In genomic region chr1:171155484-171155883, GRCh38 we compare ENCODE assay signal across 22 cellular contexts. TPM values are rescaled to one million over a fixed set of nuclear protein-coding genes. Genes with fewer than 3 reads are reported as not detected.
DNase-seq lines count a peak whose midpoint lies in the region; ATAC-seq, FAIRE-seq and TF ChIP-seq lines count a peak whose summit lies in the region.
"Had no signal": no experiment of that assay in that cellular context is flagged by ENCODE, and none has a peak within 500 bp of the region (broad histone marks: within the 10 kb centered on the region; RNA-seq: fewer than 3 reads in every experiment).

No MANE protein-coding gene starts in this region.

- no peak overlapping the region for H3K4me3 ChIP-seq in left lung
- H3K4me3 ChIP-seq in upper lobe of right lung: no peak overlapping the region
- H3K4me3 ChIP-seq: BLaER1 had no signal

- no peak for TF ChIP-seq CTCF in D721Med (IDR thresholded peaks at IDR 0.05; ENCODE audit: insufficient read depth, missing control alignments)
- TF ChIP-seq CTCF in left lung (IDR thresholded peaks at IDR 0.05): no peak
- TF ChIP-seq CTCF in upper lobe of right lung (IDR thresholded peaks at IDR 0.05): no peak
- TF ChIP-seq CTCF in GM10266 (IDR thresholded peaks at IDR 0.05; ENCODE audit: control insufficient read depth, insufficient read depth, low read depth, missing control alignments): no peak

- no peak overlapping the region for H3K27ac ChIP-seq in left lung
- no peak overlapping the region for H3K27ac ChIP-seq in upper lobe of right lung
- H3K27ac ChIP-seq: BLaER1 had no signal

- H3K9me3 ChIP-seq in left lung: no peaks in the 10 kb centered on the region
- no peaks in the 10 kb centered on the region for H3K9me3 ChIP-seq in upper lobe of right lung
- H3K9me3 ChIP-seq: BE2C had no signal

- H3K36me3 ChIP-seq in left lung: no peaks in the 10 kb centered on the region
- H3K36me3 ChIP-seq in upper lobe of right lung: no peaks in the 10 kb centered on the region
- H3K36me3 ChIP-seq: BE2C, BLaER1 had no signal

- DNase-seq in D721Med (ENCODE audit: insufficient read length, low spot score) (no peak), left lung (no peak), upper lobe of right lung (no peak), GM10266 (ENCODE audit: extremely low spot score) (no peak), pons (ENCODE audit: low spot score) (no peak), GDM1 (lab: John Stamatoyannopoulos, UW) (no peak)
- DNase-seq: 8988T; ACHN; BE2C; C1 segment of cervical spinal cord; CD4-positive, alpha-beta memory T cell; CD4-positive, CD25-positive, alpha-beta regulatory T cell; CD8-positive, alpha-beta memory T cell; COR-L47; DMS79 treated with DMSO at 0.1 percent for 48 hours had no signal

- no peaks in the 10 kb centered on the region for H3K4me1 ChIP-seq in left lung
- H3K4me1 ChIP-seq in upper lobe of right lung: no peaks in the 10 kb centered on the region
- H3K4me1 ChIP-seq: BE2C, BLaER1 had no signal

- intact Hi-C loops in left lung (cut with DNase I) (no loop called here), upper lobe of right lung (cut with DNase I) (no loop called here)

- ATAC-seq in left lung: peak; percentile 86
- peak; percentile 60 for ATAC-seq in upper lobe of right lung

- no peaks in the 10 kb centered on the region for H3K27me3 ChIP-seq in left lung
- H3K27me3 ChIP-seq in upper lobe of right lung: no peaks in the 10 kb centered on the region
- H3K27me3 ChIP-seq: BE2C, BLaER1 had no signal

- FAIRE-seq in D721Med (lab: Jason Lieb, UNC) (peak; percentile 89), TTC549 (lab: Jason Lieb, UNC) (peak; percentile 34)
- FAIRE-seq: A204.1, G401.6, GM12891, GM19239 had no signal

RNA-seq across cellular contexts. Expression of gene FMO2, which starts 29.6 kb away (rescaled TPM):
- total RNA-seq in left lung (10 to 100 TPM; 33.9 to 63.4 TPM), upper lobe of right lung (392 TPM)
- total RNA-seq: A673; CD4-positive, alpha-beta memory T cell; CD4-positive, CD25-positive, alpha-beta regulatory T cell; CD8-positive, alpha-beta memory T cell had no signal
